8 cellular contexts compared by ENCODE assay signal in the genomic region with DNA sequence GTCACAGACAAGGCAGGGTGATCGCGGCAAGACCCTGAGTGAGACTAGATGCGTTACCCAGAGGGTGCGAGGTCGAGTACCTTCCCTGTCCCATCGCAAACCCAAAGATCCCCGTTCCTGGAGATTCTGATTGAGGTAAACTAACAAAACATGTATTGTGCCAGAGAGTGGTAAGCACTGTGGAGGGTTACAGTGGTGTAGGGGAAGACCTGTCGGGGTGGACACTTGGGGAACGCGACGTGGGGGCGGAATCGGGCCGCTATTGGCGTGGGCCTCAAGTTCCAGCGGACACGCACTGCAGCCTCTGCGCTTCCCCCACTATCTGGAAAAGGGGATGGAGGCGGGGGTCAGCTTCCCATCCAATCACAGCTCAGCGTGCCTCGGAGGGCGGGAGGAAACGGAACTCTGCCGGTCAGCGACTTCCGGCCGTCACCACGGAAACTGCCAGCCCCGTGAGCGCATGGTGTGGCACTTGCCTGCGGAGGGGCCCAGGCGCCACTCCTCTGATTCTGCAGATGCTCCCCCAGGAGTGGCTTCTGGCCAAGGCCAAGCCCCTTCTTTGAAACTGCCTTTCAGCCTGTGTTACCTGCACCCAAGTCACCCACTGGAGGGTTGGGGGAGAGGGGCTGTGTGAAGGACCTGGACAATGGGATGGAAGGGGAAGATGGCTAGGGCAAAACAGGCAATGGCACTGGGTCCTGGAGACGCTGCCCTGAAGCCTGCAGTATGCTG. TPM values are rescaled to one million over a fixed set of nuclear protein-coding genes. Genes with fewer than 3 reads are reported as not detected.
DNase-seq lines count a peak whose midpoint lies in the region; ATAC-seq and TF ChIP-seq lines count a peak whose summit lies in the region.

No MANE protein-coding gene starts in this region.

- no peak for TF ChIP-seq CTCF in A673 (conservative IDR thresholded peaks at IDR 0.05; ENCODE audit: low read depth, low read length)
- no peak for TF ChIP-seq CTCF in psoas muscle (IDR thresholded peaks at IDR 0.05)

- CTCF ChIA-PET in A673 (lab: Charles Lee) = no interaction called here

- H3K4me1 ChIP-seq in A673 (ENCODE audit: insufficient read depth, low read length, poor library complexity, severe bottlenecking) (peaks cover 22% of the 10 kb centered on the region), adipocyte (ENCODE audit: control insufficient read depth, insufficient read depth, low read length) (peaks cover 50% of the 10 kb centered on the region), psoas muscle (peaks cover 56% of the 10 kb centered on the region)

- H3K36me3 ChIP-seq in A673 (ENCODE audit: insufficient read depth, low read length, poor library complexity, severe bottlenecking) = peaks cover 18% of the 10 kb centered on the region
- H3K36me3 ChIP-seq in adipocyte (ENCODE audit: control insufficient read depth, insufficient read depth, low read length, severe bottlenecking) = peaks cover 16% of the 10 kb centered on the region
- H3K36me3 ChIP-seq in psoas muscle (ENCODE audit: insufficient read depth in 1 of 2, low read depth in 1 of 2) = peaks cover 0 to 16% of the 10 kb centered on the region in 2 donors

- peak; percentile 92 for DNase-seq in A673 (ENCODE audit: low spot score)
- DNase-seq in GM19240 (ENCODE audit: insufficient read length, low spot score) = peak; percentile 97
- DNase-seq in NCI-H460 (ENCODE audit: extremely low read depth, low read depth) = peak; percentile 88
- DNase-seq in adipocyte (ENCODE audit: low read depth) = peak; percentile 94
- DNase-seq in left cardiac atrium = peak; percentile 95
- DNase-seq in psoas muscle = peak; percentile 94 to 96
- DNase-seq in NCI-H526 treated with DMSO at 0.1 percent for 48 hours (lab: John Stamatoyannopoulos, UW) = no peak

- POLR2A ChIA-PET in A673 (lab: Charles Lee; ENCODE audit: low non-redundant PET) = interaction anchor here (0.6 kb wide), 3 partner anchors 9 to 341 kb away, joined by 3 to 17 read pairs (median 3); no protein-coding TSS in a partner anchor

- H3K9ac ChIP-seq in adipocyte (ENCODE audit: low read length) = peak overlapping the region; percentile 98

- WGBS in psoas muscle, 3 donors = 0 to 2% (median 1%) methylated on average over 32 to 33 of the region's 33 CpGs

- H3K9me3 ChIP-seq in A673 (ENCODE audit: low read depth, low read length, poor library complexity, severe bottlenecking) = no peaks in the 10 kb centered on the region
- no peaks in the 10 kb centered on the region for H3K9me3 ChIP-seq in adipocyte (ENCODE audit: control insufficient read depth, low read length)
- no peaks in the 10 kb centered on the region for H3K9me3 ChIP-seq in psoas muscle

- H3K27ac ChIP-seq in A673 (ENCODE audit: low read depth, low read length, poor library complexity, severe bottlenecking) (peak overlapping the region; percentile 98), psoas muscle (peak overlapping the region; percentile 96)

- peak; percentile 72 to 73 for ATAC-seq in left cardiac atrium
- ATAC-seq in psoas muscle = peak; percentile 70 to 74 (median 70)
- ATAC-seq in HG02623 (IDR thresholded peaks at IDR 0.05; ENCODE audit: unreplicated experiment) = no peak

- H3K27me3 ChIP-seq in A673 (replicated peaks; ENCODE audit: insufficient read depth, low read depth, low read length, poor library complexity) = no peaks in the 10 kb centered on the region
- H3K27me3 ChIP-seq in adipocyte (replicated peaks; ENCODE audit: control insufficient read depth, insufficient read depth, low read length) = no peaks in the 10 kb centered on the region
- H3K27me3 ChIP-seq in psoas muscle (ENCODE audit: insufficient read depth in 3 of 3, low read length in 2 of 3) = no peaks in the 10 kb centered on the region

- intact Hi-C loops in A673 (cut with micrococcal nuclease; ENCODE audit: unreplicated experiment) (loop anchor here (1.0 kb wide), 1 partner anchor 158 kb away; no protein-coding TSS in a partner anchor), left cardiac atrium (cut with DNase I) (no loop called here), psoas muscle (cut with DNase I) (loop anchor here (1.0 kb wide), 2 partner anchors 11 to 14 kb away; a partner anchor contains a TSS)

- H3K4me3 ChIP-seq in A673 (ENCODE audit: low read depth, low read length, poor library complexity, severe bottlenecking) (peak overlapping the region; percentile 73), adipocyte (ENCODE audit: low read length) (peak overlapping the region; percentile 92), psoas muscle (peak overlapping the region; percentile 84)

- BruUV-seq in A673 (replicated peaks; lab: Mats Ljungman, UMichigan) = TSS peak; percentile 58

RNA-seq across cellular contexts. Expression of a gene that starts 1.0 kb away (rescaled TPM):
- 182 and 185 TPM in 2 replicates for total RNA-seq in A673 (2021)
- total RNA-seq in NCI-H460 (2014; rRNA removed; shearing (Covaris generic)) = 90.5 and 94.6 TPM in 2 replicates
- 59.2 and 72.7 TPM in 2 replicates for polyA plus RNA-seq in NCI-H460 (2014; cell fraction: nucleus; rRNA removed)
- 100 to 1,000 TPM in 1 of 2 donors, 10 to 100 TPM in 1; 91.4 to 113 TPM for total RNA-seq in left cardiac atrium
- 100 to 1,000 TPM in 3 of 4 donors, 10 to 100 TPM in 1; 95.4 to 146 (median 125) TPM for total RNA-seq in psoas muscle
- 100 to 1,000 TPM in 2 of 3 donors, 10 to 100 TPM in 1; 86.8 to 146 (median 145) TPM for polyA plus RNA-seq in psoas muscle

RNA-seq across cellular contexts. Expression of a gene that starts 4.5 kb away (rescaled TPM):
- total RNA-seq in A673 (2021) = 57.6 and 69.8 TPM in 2 replicates
- total RNA-seq in NCI-H460 (2014; rRNA removed; shearing (Covaris generic)) = 102 and 105 TPM in 2 replicates
- 60.0 and 82.1 TPM in 2 replicates for polyA plus RNA-seq in NCI-H460 (2014; cell fraction: nucleus; rRNA removed)
- 100 to 1,000 TPM; 109 to 113 TPM for total RNA-seq in left cardiac atrium
- total RNA-seq in psoas muscle = 100 to 1,000 TPM in 2 of 4 donors, 10 to 100 TPM in 2; 96.5 to 126 (median 103) TPM
- polyA plus RNA-seq in psoas muscle = 100 to 1,000 TPM; 149 to 184 (median 157) TPM

RNA-seq across cellular contexts. Expression of a gene that starts 13.7 kb away (rescaled TPM):
- total RNA-seq in A673 (2021) = 18.2 and 20.3 TPM in 2 replicates
- total RNA-seq in NCI-H460 (2014; rRNA removed; shearing (Covaris generic)) = 16.5 and 20.8 TPM in 2 replicates
- polyA plus RNA-seq in NCI-H460 (2014; cell fraction: nucleus; rRNA removed) = 89.2 and 128 TPM in 2 replicates
- total RNA-seq in left cardiac atrium = 10 to 100 TPM in 1 of 2 donors, 1 to 10 TPM in 1; 9.2 to 11.0 TPM
- 10 to 100 TPM in 2 of 4 donors, 1 to 10 TPM in 2; 8.2 to 13.0 (median 11.1) TPM for total RNA-seq in psoas muscle
- 10 to 100 TPM in 1 of 3 donors, 1 to 10 TPM in 2; 5.0 to 12.5 (median 8.2) TPM for polyA plus RNA-seq in psoas muscle

RNA-seq across cellular contexts. Expression of a gene that starts 15.6 kb away (rescaled TPM):
- total RNA-seq in A673 (2021) = 985 and 1,038 TPM in 2 replicates
- total RNA-seq in NCI-H460 (2014; rRNA removed; shearing (Covaris generic)) = 246 and 252 TPM in 2 replicates
- polyA plus RNA-seq in NCI-H460 (2014; cell fraction: nucleus; rRNA removed) = 540 and 555 TPM in 2 replicates
- total RNA-seq in left cardiac atrium = 100 to 1,000 TPM; 135 to 150 TPM
- 100 to 1,000 TPM; 165 to 212 (median 197) TPM for total RNA-seq in psoas muscle
- 100 to 1,000 TPM; 141 to 154 (median 147) TPM for polyA plus RNA-seq in psoas muscle

RNA-seq across cellular contexts. Expression of a gene that starts 39.8 kb away (rescaled TPM):
- total RNA-seq in A673 (2021) = 24.3 and 25.0 TPM in 2 replicates
- 3.8 and 4.9 TPM in 2 replicates for total RNA-seq in NCI-H460 (2014; rRNA removed; shearing (Covaris generic))
- 4.4 and 5.5 TPM in 2 replicates for polyA plus RNA-seq in NCI-H460 (2014; cell fraction: nucleus; rRNA removed)
- 10 to 100 TPM; 10.2 to 11.7 TPM for total RNA-seq in left cardiac atrium
- 10 to 100 TPM in 1 of 4 donors, 1 to 10 TPM in 3; 7.7 to 13.0 (median 9.9) TPM for total RNA-seq in psoas muscle
- polyA plus RNA-seq in psoas muscle = 10 to 100 TPM in 1 of 3 donors, 1 to 10 TPM in 2; 6.2 to 12.5 (median 8.5) TPM

Comparison
In these comparisons a context has a peak if more than half of its experiments do, and no peak if none do; other contexts are left out.
1. intact Hi-C loops: an anchor here in A673 (1.0 kb wide) and psoas muscle (1.0 kb wide); none called in left cardiac atrium.